8 cellular contexts compared by ENCODE assay signal in the genomic region with DNA sequence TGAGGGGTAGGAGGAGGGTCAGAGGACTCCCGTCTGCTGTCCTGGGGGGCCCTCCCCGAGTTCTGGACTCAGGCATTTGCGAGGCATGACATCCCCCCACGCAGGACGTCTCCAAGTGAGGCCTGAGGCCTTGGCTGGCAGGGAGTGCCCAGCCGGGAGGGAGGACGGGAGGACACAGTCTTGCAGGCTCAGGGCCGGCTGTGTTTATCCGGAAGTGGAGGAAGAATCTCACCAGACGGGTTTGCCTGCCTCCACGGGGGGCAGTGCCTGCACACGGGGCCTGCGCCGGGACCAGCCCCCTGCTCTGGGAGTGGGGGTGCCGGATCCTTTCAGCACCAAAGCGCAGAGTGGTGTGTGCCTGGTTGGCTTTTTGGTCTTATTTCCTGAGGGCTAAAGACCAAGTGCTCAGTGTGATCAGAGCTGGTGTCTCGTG. TPM values are rescaled to one million over a fixed set of nuclear protein-coding genes. Genes with fewer than 3 reads are reported as not detected.
DNase-seq lines count a peak whose midpoint lies in the region; ATAC-seq and TF ChIP-seq lines count a peak whose summit lies in the region.

No MANE protein-coding gene starts in this region.

- no peaks in the 10 kb centered on the region for H3K27me3 Mint-ChIP-seq in effector memory CD8-positive, alpha-beta T cell

- H3K9me3 Mint-ChIP-seq in effector memory CD8-positive, alpha-beta T cell, result no peaks in the 10 kb centered on the region

- DNase-seq in AG08396 (ENCODE audit: low spot score) (peak; percentile 72), LNCaP clone FGC (ENCODE audit: low read depth) (peak; percentile 95), mucosa of descending colon (peak; percentile 90 to 92 (median 91)), GM20000 (ENCODE audit: low spot score) (no peak), GM10248 (ENCODE audit: extremely low spot score) (no peak), DMS 273 treated with DMSO at 0.1 percent for 48 hours (lab: John Stamatoyannopoulos, UW) (no peak)
- no peak for DNase-seq in effector memory CD8-positive, alpha-beta T cell
- DNase-seq in stimulated activated CD4-positive, alpha-beta T cell treated with anti-CD3 and anti-CD28 coated beads, Interleukin-15, amount 100 ng/mL, for 24 hours, result no peak

- peaks cover 71% of the 10 kb centered on the region for H3K4me1 ChIP-seq in mucosa of descending colon (ENCODE audit: low read depth)

- ATAC-seq in effector memory CD8-positive, alpha-beta T cell (replicated peaks), result peak; percentile 42
- ATAC-seq in mucosa of descending colon, result peak; percentile 81

- H3K4me3 Mint-ChIP-seq in effector memory CD8-positive, alpha-beta T cell, result peak overlapping the region; percentile 41 to 69

- H3K36me3 Mint-ChIP-seq in effector memory CD8-positive, alpha-beta T cell (ENCODE audit: insufficient read depth), result peaks cover 32% of the 10 kb centered on the region

- CTCF ChIA-PET in GM10248 (lab: Yijun Ruan, JAX), result no interaction called here

- H3K9me3 ChIP-seq in mucosa of descending colon, result no peaks in the 10 kb centered on the region

- peak overlapping the region; percentile 57 for H3K4me3 ChIP-seq in LNCaP clone FGC (ENCODE audit: low read depth, low read length)
- no peak overlapping the region for H3K4me3 ChIP-seq in mucosa of descending colon

- intact Hi-C loops in mucosa of descending colon (cut with DNase I, micrococcal nuclease), result no loop called here

- H3K36me3 ChIP-seq in mucosa of descending colon (ENCODE audit: low read depth), result peaks cover 7% of the 10 kb centered on the region

- H3K27ac Mint-ChIP-seq in effector memory CD8-positive, alpha-beta T cell, result peak overlapping the region; percentile 6 to 35

- TF ChIP-seq CTCF in LNCaP clone FGC (IDR thresholded peaks at IDR 0.05; ENCODE audit: control insufficient read depth, extremely low read depth, insufficient read depth) (no peak), mucosa of descending colon (IDR thresholded peaks at IDR 0.05) (no peak), GM20000 (IDR thresholded peaks at IDR 0.05; ENCODE audit: extremely low read depth, missing control alignments) (no peak), GM10248 (IDR thresholded peaks at IDR 0.05; ENCODE audit: control extremely low read depth, extremely low read depth, low read depth, missing control alignments) (no peak)

- POLR2A ChIA-PET in GM10248 (lab: Yijun Ruan, JAX), result no interaction called here

- peaks cover 13 to 14% of the 10 kb centered on the region in 2 donors for H3K4me1 Mint-ChIP-seq in effector memory CD8-positive, alpha-beta T cell (ENCODE audit: low read depth in 2 of 2)

RNA-seq across cellular contexts. Expression of gene PWWP2B, which starts 10.9 kb away (rescaled TPM):
- total RNA-seq in mucosa of descending colon, result 10 to 100 TPM; 37.7 to 55.6 (median 41.7) TPM

Comparison
In these comparisons a context has a peak if more than half of its experiments do, and no peak if none do; other contexts are left out.
1. DNase-seq: peak in AG08396 (single experiment), LNCaP clone FGC (single experiment) and mucosa of descending colon (3 of 3); none in effector memory CD8-positive, alpha-beta T cell (0 of 3), GM20000 (single experiment), GM10248 (single experiment), stimulated activated CD4-positive, alpha-beta T cell treated with anti-CD3 and anti-CD28 coated beads, Interleukin-15, amount 100 ng/mL, for 24 hours (single experiment) and DMS 273 treated with DMSO at 0.1 percent for 48 hours (single experiment).